In genomic region chr17:79201536-79202227, GRCh38 we compare ENCODE assay signal across 13 cellular contexts.
DNase-seq lines count a peak whose midpoint lies in the region; ATAC-seq and TF ChIP-seq lines count a peak whose summit lies in the region.
"Had no signal": no experiment of that assay in that cellular context is flagged by ENCODE, and none has a peak within 500 bp of the region (broad histone marks: within the 10 kb centered on the region; RNA-seq: fewer than 3 reads in every experiment).

No MANE protein-coding gene starts in this region.

- no peak overlapping the region for H3K4me3 ChIP-seq in osteoblast (ENCODE audit: insufficient read depth, low read length)

- no peak for TF ChIP-seq CTCF in osteoblast (IDR thresholded peaks at IDR 0.05; ENCODE audit: extremely low read depth, low read depth, low read length)

- H3K27me3 ChIP-seq in osteoblast (ENCODE audit: insufficient read depth, low read length): no peaks in the 10 kb centered on the region

- ATAC-seq in HG03460 (IDR thresholded peaks at IDR 0.05; ENCODE audit: unreplicated experiment) (no peak), HG03457 (IDR thresholded peaks at IDR 0.05; ENCODE audit: unreplicated experiment) (no peak)
- ATAC-seq: HepG2 had no signal

- no peaks in the 10 kb centered on the region for H4K20me1 ChIP-seq in osteoblast (ENCODE audit: insufficient read depth, low read length)

- no peaks in the 10 kb centered on the region for H3K79me2 ChIP-seq in osteoblast (ENCODE audit: insufficient read depth, low read length)

- no peak overlapping the region for H2AFZ ChIP-seq in osteoblast (ENCODE audit: low read length)

- H3K4me1 ChIP-seq in osteoblast (ENCODE audit: insufficient read depth, low read length): peaks cover 10% of the 10 kb centered on the region

- H3K4me2 ChIP-seq in osteoblast (ENCODE audit: insufficient read depth, low read length): no peak overlapping the region

- DNase-seq in GM04503 (ENCODE audit: low read depth): peak; percentile 46
- DNase-seq in LHCN-M2 (ENCODE audit: low read depth): peak; percentile 98
- peak in 40 of 61 donors; percentile 12 to 85 (median 36) for DNase-seq in caudate nucleus (lab: John Stamatoyannopoulos, UW)
- DNase-seq in osteoblast (ENCODE audit: insufficient read length, low spot score, missing footprints): peak; percentile 93
- no peak for DNase-seq in activated effector memory CD4-positive, alpha-beta T cell treated with anti-CD3 and anti-CD28 coated beads, Interleukin-2, amount 50 U/mL, for 16 hours
- DNase-seq in COLO829 (ENCODE audit: low spot score): no peak
- DNase-seq: activated CD4-positive, alpha-beta T cell treated with anti-CD3 and anti-CD28 coated beads for 48 hours; activated T-cell treated with anti-CD3 and anti-CD28 coated beads, Interleukin-2, amount 50 U/mL, for 24 hours; NCI-H1105; NCI-H2227 treated with DMSO at 0.1 percent for 48 hours had no signal

- H3K9me3 ChIP-seq in osteoblast (ENCODE audit: low read depth, low read length): no peaks in the 10 kb centered on the region

- H3K36me3 ChIP-seq in osteoblast (ENCODE audit: insufficient read depth, low read length): no peaks in the 10 kb centered on the region

- H3K27ac ChIP-seq in caudate nucleus (ENCODE audit: low read depth, low read length) (no peak overlapping the region), osteoblast (ENCODE audit: low read depth, low read length) (no peak overlapping the region)

Comparison
In these comparisons a context has a peak if more than half of its experiments do, and no peak if none do; other contexts are left out.
1. DNase-seq: peak in GM04503 (single experiment), LHCN-M2 (single experiment), caudate nucleus (40 of 61) and osteoblast (single experiment); none in activated effector memory CD4-positive, alpha-beta T cell treated with anti-CD3 and anti-CD28 coated beads, Interleukin-2, amount 50 U/mL, for 16 hours (single experiment) and COLO829 (single experiment).